ENCODE assay signal across 8 cellular contexts in genomic region chr22:31488988-31489617, GRCh38. TPM values are rescaled to one million over a fixed set of nuclear protein-coding genes. Genes with fewer than 3 reads are reported as not detected.
A peak's percentile ranks its signal among the peaks of the same experiment; 100 is the strongest.
DNase-seq lines count a peak whose midpoint lies in the region; ATAC-seq and TF ChIP-seq lines count a peak whose summit lies in the region.

No MANE protein-coding gene starts in this region.

- H3K4me1 ChIP-seq in iPS DF 6.9 (ENCODE audit: control insufficient read depth, insufficient read depth, low read length) = no peaks in the 10 kb centered on the region

- H3K9me3 ChIP-seq in iPS DF 6.9 (ENCODE audit: control insufficient read depth, insufficient read depth, low read length) = no peaks in the 10 kb centered on the region

- H3K4me3 ChIP-seq in astrocyte of the spinal cord (ENCODE audit: low read depth, low read length) = peak overlapping the region; percentile 89
- peak overlapping the region; percentile 61 for H3K4me3 ChIP-seq in iPS DF 6.9 (ENCODE audit: low read length)
- peak overlapping the region; percentile 87 for H3K4me3 ChIP-seq in skeletal muscle cell (ENCODE audit: low read depth, low read length)

- ATAC-seq in HG02870 (IDR thresholded peaks at IDR 0.05; ENCODE audit: unreplicated experiment) = peak; percentile 2
- no peak for ATAC-seq in GM18517 (IDR thresholded peaks at IDR 0.05; ENCODE audit: unreplicated experiment)

- TF ChIP-seq CTCF in astrocyte of the spinal cord (IDR thresholded peaks at IDR 0.05; ENCODE audit: low read depth, low read length) = no peak

- WGBS in iPS DF 6.9 (ENCODE audit: insufficient coverage, insufficient read length) = no CpG with 5 or more reads among the region's 61 CpGs

- H3K27me3 ChIP-seq in iPS DF 6.9 (ENCODE audit: control insufficient read depth, insufficient read depth, low read length) = no peaks in the 10 kb centered on the region

- in situ Hi-C loops in astrocyte of the spinal cord (cut with HindIII; ENCODE audit: low sequenced_read_pairs) = no loop called here

- DNase-seq in NCI-H524 (lab: John Stamatoyannopoulos, UW) (peak; percentile 8 to 45), NCI-H524 treated with DMSO at 0.1 percent for 48 hours (lab: John Stamatoyannopoulos, UW) (no peak), SK-N-DZ (ENCODE audit: low spot score) (peak; percentile 40), astrocyte of the spinal cord (ENCODE audit: low read depth, low spot score) (peak; percentile 22), iPS DF 6.9 (ENCODE audit: low read depth, low spot score) (no peak), skeletal muscle cell (ENCODE audit: low read depth) (no peak)

- peaks cover 3% of the 10 kb centered on the region; the same call in 1 of the 2 replicates for H3K36me3 ChIP-seq in iPS DF 6.9 (ENCODE audit: control insufficient read depth, insufficient read depth, low read length)

- no peak overlapping the region for H3K27ac ChIP-seq in iPS DF 6.9 (ENCODE audit: low read length)

RNA-seq across cellular contexts. Expression of gene EIF4ENIF1, which starts 0.5 kb away (rescaled TPM):
- polyA plus RNA-seq in SK-N-DZ (2014; cell fraction: cytosol; rRNA removed) = 12.6 and 12.8 TPM in 2 replicates
- 25.6 and 34.3 TPM in 2 replicates for polyA plus RNA-seq in SK-N-DZ (2014; cell fraction: nucleus; rRNA removed)

RNA-seq across cellular contexts. Expression of gene SFI1, which starts 7.2 kb away (rescaled TPM):
- polyA plus RNA-seq in SK-N-DZ (2014; cell fraction: cytosol; rRNA removed) = 20.9 and 24.4 TPM in 2 replicates
- polyA plus RNA-seq in SK-N-DZ (2014; cell fraction: nucleus; rRNA removed) = 216 and 272 TPM in 2 replicates

Comparison
In these comparisons a context has a peak if more than half of its experiments do, and no peak if none do; other contexts are left out.
1. DNase-seq: peak in NCI-H524 (2 of 2), SK-N-DZ (single experiment) and astrocyte of the spinal cord (single experiment); none in NCI-H524 treated with DMSO at 0.1 percent for 48 hours (single experiment), iPS DF 6.9 (single experiment) and skeletal muscle cell (single experiment).
2. Peak in every context shown above with its lines, with median percentiles within 50 percentile points of each other: H3K4me3 ChIP-seq.